ENCODE assay signal across 22 cellular contexts in genomic region chr6:57276946-57277345, GRCh38. TPM values are rescaled to one million over a fixed set of nuclear protein-coding genes. Genes with fewer than 3 reads are reported as not detected.
A peak's percentile ranks its signal among the peaks of the same experiment; 100 is the strongest.
DNase-seq lines count a peak whose midpoint lies in the region; ATAC-seq, FAIRE-seq and TF ChIP-seq lines count a peak whose summit lies in the region.
"Had no signal": no experiment of that assay in that cellular context is flagged by ENCODE, and none has a peak within 500 bp of the region (broad histone marks: within the 10 kb centered on the region; RNA-seq: fewer than 3 reads in every experiment).

No MANE protein-coding gene starts in this region.

- H2AFZ ChIP-seq in Karpas-422 (ENCODE audit: low read length) (no peak overlapping the region), H1 (ENCODE audit: low read length) (0 out of 2 replicates have a peak overlapping the region, but pooled peaks have one; percentile 4), osteoblast (ENCODE audit: low read length) (peak overlapping the region; percentile 8)
- H2AFZ ChIP-seq: GM23248, PC-9 had no signal

- H2BK120ac ChIP-seq in H1 (replicated peaks; ENCODE audit: low read depth, low read length): no peak overlapping the region

- no peaks in the 10 kb centered on the region for H3K9me3 ChIP-seq in Karpas-422 (ENCODE audit: low read length)
- peaks cover 6 to 15% of the 10 kb centered on the region in 2 experiments; a peak in 3 of 4 replicates for H3K9me3 ChIP-seq in H1 (ENCODE audit: insufficient read depth in 2 of 2, low read depth in 1 of 2, low read length in 1 of 2)
- H3K9me3 ChIP-seq in osteoblast (ENCODE audit: low read depth, low read length): no peaks in the 10 kb centered on the region
- H3K9me3 ChIP-seq: Caco-2, SJCRH30 had no signal

- no peak overlapping the region for H3K18ac ChIP-seq in H1 (ENCODE audit: extremely low read depth, low read length)

- H3K36me3 ChIP-seq in Karpas-422 (ENCODE audit: insufficient read depth, low read length): no peaks in the 10 kb centered on the region
- H3K36me3 ChIP-seq in H1 (ENCODE audit: control insufficient read depth in 2 of 4, insufficient read depth in 4 of 4, low read length in 3 of 4): no peaks in the 10 kb centered on the region
- no peaks in the 10 kb centered on the region for H3K36me3 ChIP-seq in osteoblast (ENCODE audit: insufficient read depth, low read length)
- H3K36me3 ChIP-seq: SJCRH30 had no signal

- peak; percentile 58 for DNase-seq in AG08395 (ENCODE audit: low spot score)
- peak; percentile 36 for DNase-seq in Karpas-422
- DNase-seq in H1 (ENCODE audit: low read depth in 1 of 2, low spot score in 2 of 2): no peak
- DNase-seq in osteoblast (ENCODE audit: insufficient read length, low spot score, missing footprints): no peak
- DNase-seq in foreskin melanocyte: no peak
- DNase-seq in NCI-H1930 (lab: John Stamatoyannopoulos, UW): no peak
- DNase-seq in effector CD4-positive, alpha-beta T cell: no peak
- DNase-seq: Caco-2; CD4-positive, alpha-beta T cell; GF-D8; GM23248; HCEC 1CT; NCI-H1436; NCI-H2029; NCI-H345; NCI-H524 treated with DMSO at 0.1 percent for 48 hours; PC-9; SJCRH30 had no signal

- TF ChIP-seq CTCF in H1 (IDR thresholded peaks at IDR 0.05; ENCODE audit: control extremely low read depth in 1 of 3, insufficient read depth in 1 of 3, low read depth in 1 of 3, low read length in 3 of 3) (no peak), osteoblast (IDR thresholded peaks at IDR 0.05; ENCODE audit: extremely low read depth, low read depth, low read length) (no peak)

- no peak overlapping the region for H3K14ac ChIP-seq in H1 (ENCODE audit: insufficient read length)

- no peak overlapping the region for H3K9ac ChIP-seq in Karpas-422 (ENCODE audit: low read length)
- no peak overlapping the region; a peak in 1 of 7 replicates for H3K9ac ChIP-seq in H1 (replicated peaks in 1 of 4; ENCODE audit: extremely low read depth in 1 of 4, low read depth in 3 of 4, low read length in 3 of 4)
- H3K9ac ChIP-seq: GM23248, KMS-11 had no signal

- CTCF ChIA-PET in H1 (lab: Charles Lee; ENCODE audit: partially characterized antibody): interaction anchor here (1.5 kb wide), 1 partner anchor 9 kb away, joined by 7 read pairs; no protein-coding TSS in a partner anchor

- TF ChIP-seq EP300 in H1 (IDR thresholded peaks at IDR 0.05; ENCODE audit: borderline replicate concordance in 1 of 2, low read depth in 2 of 2, low read length in 2 of 2): no peak

- H3K4me2 ChIP-seq in Karpas-422 (ENCODE audit: low read depth, low read length, poor library complexity, severe bottlenecking) (no peak overlapping the region), H1 (ENCODE audit: insufficient read depth in 1 of 2, low read depth in 2 of 2, low read length in 2 of 2) (no peak overlapping the region), osteoblast (ENCODE audit: insufficient read depth, low read length) (no peak overlapping the region)
- H3K4me2 ChIP-seq: KMS-11, PC-9 had no signal

- no peaks in the 10 kb centered on the region for H3K79me1 ChIP-seq in H1 (ENCODE audit: low read depth, low read length)

- H3K4me3 ChIP-seq in Karpas-422 (ENCODE audit: low read length) (no peak overlapping the region), H1 (ENCODE audit: extremely low read depth in 1 of 4, insufficient read depth in 2 of 4, low read depth in 3 of 4, low read length in 4 of 4) (no peak overlapping the region), osteoblast (ENCODE audit: insufficient read depth, low read length) (no peak overlapping the region)
- H3K4me3 ChIP-seq: GM12878, GM23248, PC-9, SJCRH30 had no signal

- no peak for TF ChIP-seq RAD21 in H1 (IDR thresholded peaks at IDR 0.05 in 1 of 2, conservative IDR thresholded peaks at IDR 0.05 in 1 of 2; ENCODE audit: low read depth in 2 of 2, low read length in 2 of 2)

- no peak overlapping the region for H2AK5ac ChIP-seq in H1 (ENCODE audit: low read depth, low read length)

- no peak overlapping the region for H3K56ac ChIP-seq in H1 (replicated peaks; ENCODE audit: insufficient read length, low read depth, low read length)

- H2BK15ac ChIP-seq in H1 (ENCODE audit: low read length): no peak overlapping the region

- no peak overlapping the region for H3K23ac ChIP-seq in H1 (ENCODE audit: insufficient read length)

- H2BK12ac ChIP-seq in H1 (ENCODE audit: low read depth, low read length): no peak overlapping the region

- POLR2A ChIA-PET in H1 (lab: Charles Lee; ENCODE audit: partially characterized antibody): no interaction called here

- H4K20me1 ChIP-seq in Karpas-422 (ENCODE audit: insufficient read depth, low read depth, low read length) (no peaks in the 10 kb centered on the region), H1 (replicated peaks in 1 of 2; ENCODE audit: control insufficient read depth in 1 of 2, insufficient read depth in 2 of 2, low read length in 2 of 2) (no peaks in the 10 kb centered on the region), osteoblast (ENCODE audit: insufficient read depth, low read length) (no peaks in the 10 kb centered on the region)

- ATAC-seq in GM18517 (IDR thresholded peaks at IDR 0.05; ENCODE audit: unreplicated experiment): no peak
- ATAC-seq: GM12878 had no signal

- H3K4ac ChIP-seq in H1 (replicated peaks; ENCODE audit: insufficient read length, low read depth, low read length): no peak overlapping the region

- FAIRE-seq in H1 (lab: Jason Lieb, UNC): no peak
- FAIRE-seq: GM12878 had no signal

- no peaks in the 10 kb centered on the region for H3K4me1 ChIP-seq in Karpas-422 (ENCODE audit: low read length)
- no peaks in the 10 kb centered on the region for H3K4me1 ChIP-seq in H1 (replicated peaks in 1 of 4; ENCODE audit: control insufficient read depth in 3 of 4, insufficient read depth in 4 of 4, low read length in 3 of 4)
- peaks cover 5% of the 10 kb centered on the region for H3K4me1 ChIP-seq in osteoblast (ENCODE audit: insufficient read depth, low read length)
- H3K4me1 ChIP-seq: Caco-2, SJCRH30 had no signal

- TF ChIP-seq POLR2A in H1 (IDR thresholded peaks at IDR 0.05; ENCODE audit: control extremely low read depth in 1 of 2, low read depth in 2 of 2, low read length in 2 of 2): no peak

- H3K79me2 ChIP-seq in Karpas-422 (ENCODE audit: low read length) (no peaks in the 10 kb centered on the region), H1 (ENCODE audit: control insufficient read depth in 1 of 2, insufficient read depth in 2 of 2, low read length in 2 of 2) (no peaks in the 10 kb centered on the region), osteoblast (ENCODE audit: insufficient read depth, low read length) (no peaks in the 10 kb centered on the region)

- H3K9me2 ChIP-seq in Karpas-422 (replicated peaks; ENCODE audit: insufficient read depth, low read length): no peaks in the 10 kb centered on the region

- no peaks in the 10 kb centered on the region for H3K23me2 ChIP-seq in H1 (ENCODE audit: low read depth, low read length)

- no peak overlapping the region for H3K27ac ChIP-seq in Karpas-422 (ENCODE audit: low read length)
- no peak overlapping the region; the same call in 1 of the 2 replicates for H3K27ac ChIP-seq in H1 (ENCODE audit: low read depth, low read length)
- H3K27ac ChIP-seq in osteoblast (ENCODE audit: low read depth, low read length): no peak overlapping the region
- H3K27ac ChIP-seq: 22Rv1, GM23248, KMS-11, PC-9, SJCRH30 had no signal

- H4K5ac ChIP-seq in H1 (ENCODE audit: insufficient read length, low read depth, low read length): no peak overlapping the region

- no peak overlapping the region for H4K8ac ChIP-seq in H1 (ENCODE audit: extremely low read depth, insufficient read depth, low read length)

- H2BK5ac ChIP-seq in H1 (ENCODE audit: low read depth, low read length): no peak overlapping the region

- H2BK20ac ChIP-seq in H1 (ENCODE audit: low read length): no peak overlapping the region

- no peaks in the 10 kb centered on the region for H3K27me3 ChIP-seq in Karpas-422 (ENCODE audit: low read length)
- no peaks in the 10 kb centered on the region for H3K27me3 ChIP-seq in H1 (replicated peaks in 1 of 4; ENCODE audit: control insufficient read depth in 3 of 4, extremely low read depth in 1 of 4, insufficient read depth in 3 of 4, low read length in 3 of 4)
- H3K27me3 ChIP-seq in osteoblast (ENCODE audit: insufficient read depth, low read length): no peaks in the 10 kb centered on the region
- H3K27me3 ChIP-seq: SJCRH30 had no signal

- H4K91ac ChIP-seq in H1 (replicated peaks; ENCODE audit: insufficient read length, low read length): no peak overlapping the region

TF ChIP-seq in H1, 55 proteins besides CTCF, POLR2A, EP300 and RAD21 (continues in another document):
- TF ChIP-seq KDM1A (IDR thresholded peaks at IDR 0.05; ENCODE audit: borderline replicate concordance, low read length) (no peak), KDM4A (IDR thresholded peaks at IDR 0.05; ENCODE audit: low read depth, low read length, severe bottlenecking) (no peak), FOSL1 (IDR thresholded peaks at IDR 0.05; ENCODE audit: insufficient read depth, low read depth, low read length) (no peak), RNF2 (IDR thresholded peaks at IDR 0.05; ENCODE audit: borderline replicate concordance, low read depth, low read length, missing control alignments, poor library complexity, severe bottlenecking) (no peak), CEBPB (IDR thresholded peaks at IDR 0.05; ENCODE audit: low read depth, low read length) (no peak)

RNA-seq across cellular contexts. Expression of gene PRIM2, which starts 40.5 kb away (rescaled TPM):
- total RNA-seq in Karpas-422 (2014; rRNA removed; shearing (Covaris generic); ENCODE audit: low replicate concordance): 22.7 and 49.1 TPM in 2 replicates
- 46.8 and 50.0 TPM in 2 replicates for total RNA-seq in H1 (2021; fragmentation: NEBNext Ultra II Directional; extraction: Animal tissue kit (Norgen Biotek cat#: 25700))
- polyA plus RNA-seq in H1 (2011; rRNA removed): 10.3 and 20.8 TPM in 2 replicates
- polyA plus RNA-seq in H1 (2011; cell fraction: cytosol; rRNA removed): 18.3 TPM
- polyA plus RNA-seq in H1 (2011; cell fraction: nucleus; rRNA removed): 8.1 TPM
- polyA plus RNA-seq in H1 (2012, experiment 1 of 2): 24.5 to 35.9 TPM (median 26.1 TPM) in 4 replicates
- 5.4 TPM for polyA plus RNA-seq in H1 (2012, experiment 2 of 2)
- polyA plus RNA-seq in H1 (2013, experiment 1 of 2): 24.7 TPM
- 25.3 TPM for polyA plus RNA-seq in H1 (2013, experiment 2 of 2)
- polyA minus RNA-seq in H1 (2011; rRNA and poly(A)+ RNA removed): 50.8 and 61.9 TPM in 2 replicates
- polyA minus RNA-seq in H1 (2011; cell fraction: cytosol; rRNA and poly(A)+ RNA removed): 22.0 TPM
- polyA minus RNA-seq in H1 (2011; cell fraction: nucleus; rRNA and poly(A)+ RNA removed): 107 TPM
- 30.0 and 35.1 TPM in 2 replicates for total RNA-seq in osteoblast

RNA-seq across cellular contexts. Expression of gene RAB23, which starts 54.8 kb away (rescaled TPM):
- total RNA-seq in Karpas-422 (2014; rRNA removed; shearing (Covaris generic); ENCODE audit: low replicate concordance): 2.8 and 3.9 TPM in 2 replicates
- total RNA-seq in H1 (2021; fragmentation: NEBNext Ultra II Directional; extraction: Animal tissue kit (Norgen Biotek cat#: 25700)): 17.2 and 17.5 TPM in 2 replicates
- polyA plus RNA-seq in H1 (2011; rRNA removed): 2.4 and 6.5 TPM in 2 replicates
- polyA plus RNA-seq in H1 (2011; cell fraction: cytosol; rRNA removed): 5.6 TPM
- polyA plus RNA-seq in H1 (2011; cell fraction: nucleus; rRNA removed): 2.2 TPM
- polyA plus RNA-seq in H1 (2012, experiment 1 of 2): 5.8 to 14.3 TPM (median 7.1 TPM) in 4 replicates
- 1.3 TPM for polyA plus RNA-seq in H1 (2012, experiment 2 of 2)
- polyA plus RNA-seq in H1 (2013, experiment 1 of 2): 10.0 TPM
- 9.5 TPM for polyA plus RNA-seq in H1 (2013, experiment 2 of 2)
- 7.9 and 11.8 TPM in 2 replicates for polyA minus RNA-seq in H1 (2011; rRNA and poly(A)+ RNA removed)
- 5.1 TPM for polyA minus RNA-seq in H1 (2011; cell fraction: cytosol; rRNA and poly(A)+ RNA removed)
- 11.2 TPM for polyA minus RNA-seq in H1 (2011; cell fraction: nucleus; rRNA and poly(A)+ RNA removed)
- total RNA-seq in osteoblast: 74.0 and 82.2 TPM in 2 replicates

Comparison
In these comparisons a context has a peak if more than half of its experiments do, and no peak if none do; other contexts are left out.
1. DNase-seq: peak in AG08395 (single experiment) and Karpas-422 (single experiment); none in H1 (0 of 2), osteoblast (single experiment), foreskin melanocyte (single experiment), NCI-H1930 (0 of 2) and effector CD4-positive, alpha-beta T cell (single experiment).